ENCODE assay signal across 15 cellular contexts in the genomic region with DNA sequence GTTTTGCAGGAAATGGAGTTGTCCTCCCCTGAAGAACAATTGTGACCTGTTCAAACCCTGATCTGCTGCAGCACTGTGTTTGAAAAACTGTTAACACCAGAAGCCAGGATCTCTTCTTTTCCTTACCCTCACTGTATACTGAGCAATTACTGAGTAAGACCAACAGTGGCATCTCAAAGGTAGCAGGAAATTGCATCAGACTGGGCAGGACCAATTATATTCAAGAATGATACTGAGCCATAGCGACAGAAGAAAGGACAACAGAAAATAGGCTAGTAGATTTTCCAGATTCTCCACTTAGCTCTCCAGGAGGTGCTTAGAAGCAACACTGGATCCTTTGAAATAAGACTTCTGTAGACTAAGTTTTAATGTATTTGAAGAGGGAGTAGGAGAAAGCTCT.
"Had no signal": no experiment of that assay in that cellular context is flagged by ENCODE, and none has a peak within 500 bp of the region (broad histone marks: within the 10 kb centered on the region; RNA-seq: fewer than 3 reads in every experiment).

No MANE protein-coding gene starts in this region.

- H3K9me3 ChIP-seq: gastrocnemius medialis, pancreas had no signal

- H3K4me3 ChIP-seq: gastrocnemius medialis, heart left ventricle, lower lobe of right lung, pancreas, thoracic aorta had no signal

- H3K36me3 ChIP-seq: gastrocnemius medialis, heart left ventricle, lower lobe of right lung, pancreas, thoracic aorta had no signal

- H3K27ac ChIP-seq: gastrocnemius medialis, heart left ventricle, lower lobe of right lung, pancreas, thoracic aorta, VCaP had no signal

- H3K4me1 ChIP-seq: gastrocnemius medialis, heart left ventricle, lower lobe of right lung, pancreas had no signal

- DNase-seq: activated CD4-positive, alpha-beta T cell treated with anti-CD3 and anti-CD28 coated beads for 1 hour; activated CD4-positive, alpha-beta T cell treated with anti-CD3 and anti-CD28 coated beads, Interleukin-2, amount 50 U/mL, for 4 hours; activated naive CD4-positive, alpha-beta T cell treated with Interleukin-2 at 50 U/mL for 16 hours; activated naive CD8-positive, alpha-beta T cell treated with anti-CD3 and anti-CD28 coated beads, Interleukin-2, amount 50 U/mL, for 24 hours; activated T-cell treated with anti-CD3 and anti-CD28 coated beads for 4 hours; aorta; cerebellar nuclear complex; effector memory CD8-positive, alpha-beta T cell; gastrocnemius medialis; heart left ventricle; left colon; lower lobe of right lung; pancreas had no signal

- H3K27me3 ChIP-seq: gastrocnemius medialis, heart left ventricle, pancreas had no signal
